14 cellular contexts compared by ENCODE assay signal in genomic region chr6:158441639-158442308, GRCh38.
DNase-seq lines count a peak whose midpoint lies in the region; TF ChIP-seq lines count a peak whose summit lies in the region.
"Had no signal": no experiment of that assay in that cellular context is flagged by ENCODE, and none has a peak within 500 bp of the region (broad histone marks: within the 10 kb centered on the region; RNA-seq: fewer than 3 reads in every experiment).

No MANE protein-coding gene starts in this region.

- no peaks in the 10 kb centered on the region for H3K36me3 ChIP-seq in esophagus muscularis mucosa
- H3K36me3 ChIP-seq in mesenchymal stem cell (ENCODE audit: control insufficient read depth in 1 of 2, insufficient read depth in 2 of 2, low read depth in 1 of 2, low read length in 2 of 2), result peaks cover 0 to 3% of the 10 kb centered on the region in 2 experiments
- H3K36me3 ChIP-seq in subcutaneous abdominal adipose tissue (ENCODE audit: control insufficient read depth in 5 of 5, insufficient read depth in 5 of 5, low read length in 5 of 5), result no peaks in the 10 kb centered on the region
- no peaks in the 10 kb centered on the region for H3K36me3 ChIP-seq in ascending aorta

- TF ChIP-seq POLR2A in esophagus muscularis mucosa (IDR thresholded peaks at IDR 0.05; ENCODE audit: low read depth), result no peak

- TF ChIP-seq EP300 in esophagus muscularis mucosa (IDR thresholded peaks at IDR 0.05), result no peak

- no peak for TF ChIP-seq CTCF in esophagus muscularis mucosa (IDR thresholded peaks at IDR 0.05)
- no peak for TF ChIP-seq CTCF in ascending aorta (IDR thresholded peaks at IDR 0.05)

- H3K79me1 ChIP-seq in mesenchymal stem cell (replicated peaks; ENCODE audit: low read length, poor library complexity, severe bottlenecking), result peaks cover 10% of the 10 kb centered on the region

- H2BK12ac ChIP-seq in mesenchymal stem cell (ENCODE audit: low read length in 2 of 2), result no peak overlapping the region

- H3K9me3 ChIP-seq in esophagus muscularis mucosa (no peaks in the 10 kb centered on the region), mesenchymal stem cell (ENCODE audit: control insufficient read depth, low read length) (no peaks in the 10 kb centered on the region), subcutaneous abdominal adipose tissue (ENCODE audit: control insufficient read depth in 5 of 5, low read length in 5 of 5) (no peaks in the 10 kb centered on the region), ascending aorta (no peaks in the 10 kb centered on the region)
- H3K9me3 ChIP-seq: body of pancreas had no signal

- DNase-seq in SK-N-DZ (ENCODE audit: low spot score) (peak; percentile 45), esophagus muscularis mucosa (ENCODE audit: extremely low spot score) (peak; percentile 80), mesenchymal stem cell (no peak), LoVo (ENCODE audit: low spot score) (no peak), NCI-H2029 (lab: John Stamatoyannopoulos, UW) (no peak), ascending aorta (ENCODE audit: low spot score in 2 of 2) (no peak), NCI-H187 treated with DMSO at 0.1 percent for 48 hours (lab: John Stamatoyannopoulos, UW) (no peak)
- DNase-seq: activated CD4-positive, alpha-beta memory T cell treated with anti-CD3 and anti-CD28 coated beads, Interleukin-2, amount 10 ng/mL, durations not matched to agents 7 days and 5 days; DMS79 treated with DMSO at 0.1 percent for 48 hours; NCI-H1105 treated with DMSO at 0.1 percent for 48 hours had no signal

- no peak overlapping the region for H2AFZ ChIP-seq in mesenchymal stem cell (ENCODE audit: low read depth, low read length)
- H2AFZ ChIP-seq: parathyroid adenoma had no signal

- H3K18ac ChIP-seq in mesenchymal stem cell (ENCODE audit: low read depth in 1 of 2, low read length in 2 of 2), result no peak overlapping the region

- H3K27me3 ChIP-seq in esophagus muscularis mucosa, result no peaks in the 10 kb centered on the region
- no peaks in the 10 kb centered on the region for H3K27me3 ChIP-seq in mesenchymal stem cell (ENCODE audit: control insufficient read depth in 1 of 2, insufficient read depth in 1 of 2, low read length in 2 of 2)
- no peaks in the 10 kb centered on the region for H3K27me3 ChIP-seq in subcutaneous abdominal adipose tissue (ENCODE audit: control insufficient read depth in 5 of 5, insufficient read depth in 4 of 5, low read length in 5 of 5)
- no peaks in the 10 kb centered on the region for H3K27me3 ChIP-seq in ascending aorta
- H3K27me3 ChIP-seq: body of pancreas had no signal

- H3K27ac ChIP-seq in esophagus muscularis mucosa (replicated peaks in 1 of 4) (peak overlapping the region; percentile 3 to 55 (median 18)), mesenchymal stem cell (ENCODE audit: low read length, poor library complexity, severe bottlenecking) (no peak overlapping the region), subcutaneous abdominal adipose tissue (ENCODE audit: low read depth, low read length) (peak overlapping the region; percentile 65), ascending aorta (no peak overlapping the region)
- H3K27ac ChIP-seq: body of pancreas, epithelial cell of prostate, parathyroid adenoma had no signal

- H4K91ac ChIP-seq in mesenchymal stem cell (ENCODE audit: low read length), result no peak overlapping the region

- H2BK15ac ChIP-seq in mesenchymal stem cell (ENCODE audit: low read depth, poor library complexity, severe bottlenecking), result no peak overlapping the region

- no peak overlapping the region for H3K14ac ChIP-seq in mesenchymal stem cell (ENCODE audit: low read length in 2 of 2)

- no peak overlapping the region for H3K4me2 ChIP-seq in mesenchymal stem cell (ENCODE audit: low read length, poor library complexity, severe bottlenecking)

- H2BK5ac ChIP-seq in mesenchymal stem cell (ENCODE audit: low read depth, low read length, poor library complexity, severe bottlenecking), result no peak overlapping the region

- no peak overlapping the region for H2BK120ac ChIP-seq in mesenchymal stem cell (ENCODE audit: low read depth, low read length)

- H3K23ac ChIP-seq in mesenchymal stem cell (ENCODE audit: low read length in 2 of 2), result no peak overlapping the region

- no peak overlapping the region for H4K8ac ChIP-seq in mesenchymal stem cell (ENCODE audit: low read length)

- H2AK5ac ChIP-seq in mesenchymal stem cell (ENCODE audit: low read length, severe bottlenecking), result no peak overlapping the region

- no peak overlapping the region for H3K4ac ChIP-seq in mesenchymal stem cell (ENCODE audit: low read depth in 1 of 2, low read length in 2 of 2)

- peaks cover 3 to 16% (median 11%) of the 10 kb centered on the region in 4 donors for H3K4me1 ChIP-seq in esophagus muscularis mucosa
- H3K4me1 ChIP-seq in mesenchymal stem cell (ENCODE audit: control insufficient read depth, insufficient read depth, low read depth, low read length), result no peaks in the 10 kb centered on the region
- H3K4me1 ChIP-seq in subcutaneous abdominal adipose tissue (ENCODE audit: control insufficient read depth in 5 of 5, insufficient read depth in 5 of 5, low read length in 5 of 5), result peaks cover 7 to 43% (median 13%) of the 10 kb centered on the region in 5 donors
- H3K4me1 ChIP-seq in ascending aorta, result no peaks in the 10 kb centered on the region
- H3K4me1 ChIP-seq: body of pancreas, parathyroid adenoma had no signal

- H3K9ac ChIP-seq in mesenchymal stem cell (ENCODE audit: low read length) (peak overlapping the region; percentile 33), subcutaneous abdominal adipose tissue (ENCODE audit: low read length in 5 of 5) (peak overlapping the region in 2 of 5 donors; percentile 5 to 59)
- H3K9ac ChIP-seq: parathyroid adenoma had no signal

- intact Hi-C loops in esophagus muscularis mucosa (cut with DNase I), result no loop called here
- intact Hi-C loops in ascending aorta (cut with DNase I), result no loop called here

- 27% methylated on average over 7 of the region's 8 CpGs for WGBS in esophagus muscularis mucosa
- WGBS in mesenchymal stem cell, result 95% methylated on average over 8 of the region's 8 CpGs

- H3K4me3 ChIP-seq in esophagus muscularis mucosa (no peak overlapping the region), mesenchymal stem cell (ENCODE audit: insufficient read depth in 1 of 2, low read depth in 1 of 2, low read length in 2 of 2) (no peak overlapping the region), subcutaneous abdominal adipose tissue (ENCODE audit: low read depth in 1 of 5, low read length in 5 of 5) (no peak overlapping the region), ascending aorta (no peak overlapping the region)
- H3K4me3 ChIP-seq: body of pancreas had no signal

Comparison
In these comparisons a context has a peak if more than half of its experiments do, and no peak if none do; other contexts are left out.
1. DNase-seq: peak in SK-N-DZ (single experiment) and esophagus muscularis mucosa (single experiment); none in mesenchymal stem cell (single experiment), LoVo (single experiment), NCI-H2029 (single experiment), ascending aorta (0 of 2) and NCI-H187 treated with DMSO at 0.1 percent for 48 hours (single experiment).
2. H3K27ac ChIP-seq: peak in esophagus muscularis mucosa (4 of 4) and subcutaneous abdominal adipose tissue (single experiment); none in mesenchymal stem cell (single experiment) and ascending aorta (0 of 2).